Comparison of ENCODE assay signal across 12 cellular contexts in genomic region chr15:67917037-67917436, GRCh38.
DNase-seq lines count a peak whose midpoint lies in the region; ATAC-seq and TF ChIP-seq lines count a peak whose summit lies in the region.
"Had no signal": no experiment of that assay in that cellular context is flagged by ENCODE, and none has a peak within 500 bp of the region (broad histone marks: within the 10 kb centered on the region; RNA-seq: fewer than 3 reads in every experiment).

No MANE protein-coding gene starts in this region.

- no peaks in the 10 kb centered on the region for H3K36me3 ChIP-seq in trophoblast cell (ENCODE audit: control insufficient read depth in 1 of 2, insufficient read depth in 2 of 2, low read length in 2 of 2)

- H3K23ac ChIP-seq in trophoblast cell (ENCODE audit: low read length) = no peak overlapping the region

- no peak overlapping the region for H2AFZ ChIP-seq in trophoblast cell (ENCODE audit: insufficient read depth, low read length, poor library complexity)
- H2AFZ ChIP-seq: parathyroid adenoma had no signal

- peak overlapping the region; percentile 84 for H2BK12ac ChIP-seq in trophoblast cell (ENCODE audit: low read length)

- peaks cover 9 to 14% of the 10 kb centered on the region in 2 donors for H3K9me3 Mint-ChIP-seq in activated naive CD4-positive, alpha-beta T cell treated with anti-CD3 and anti-CD28 coated beads, Interleukin-2, amount 50 U/mL, for 72 hours

- no peaks in the 10 kb centered on the region for H3K27me3 ChIP-seq in trophoblast cell (ENCODE audit: insufficient read depth, low read length)

- H3K4me2 ChIP-seq in trophoblast cell (ENCODE audit: low read length) = no peak overlapping the region

- DNase-seq in SHP77 treated with DMSO at 0.1 percent for 48 hours (lab: John Stamatoyannopoulos, UW) = peak; percentile 62
- DNase-seq in left cardiac atrium = peak; percentile 62
- DNase-seq in trophoblast cell = no peak
- no peak for DNase-seq in activated naive CD4-positive, alpha-beta T cell treated with anti-CD3 and anti-CD28 coated beads, Interleukin-2, amount 50 U/mL, for 72 hours (ENCODE audit: low spot score in 2 of 2)
- no peak for DNase-seq in NCI-H774 (lab: John Stamatoyannopoulos, UW)
- DNase-seq: activated gamma-delta T cell, NCI-H146, T-helper 17 cell had no signal

- WGBS in trophoblast cell (ENCODE audit: extremely low coverage, insufficient coverage, insufficient read length) = no CpG with 5 or more reads among the region's 4 CpGs

- H3K9ac ChIP-seq in trophoblast cell (ENCODE audit: low read length) = no peak overlapping the region
- H3K9ac ChIP-seq: parathyroid adenoma had no signal

- no peak overlapping the region for H3K18ac ChIP-seq in trophoblast cell (ENCODE audit: low read length)

- H3K4me1 ChIP-seq in trophoblast cell (ENCODE audit: control insufficient read depth in 1 of 2, insufficient read depth in 2 of 2, low read length in 2 of 2) = peaks cover 15 to 19% of the 10 kb centered on the region in 2 experiments
- H3K4me1 ChIP-seq: parathyroid adenoma had no signal

- no peak overlapping the region for H3K4me3 ChIP-seq in trophoblast cell (ENCODE audit: low read depth, low read length)

- H3K27ac ChIP-seq in C4-2B (peak overlapping the region; percentile 51), trophoblast cell (ENCODE audit: low read depth, low read length) (no peak overlapping the region)
- H3K27ac ChIP-seq: parathyroid adenoma had no signal

- peak overlapping the region; percentile 81 for H2AK5ac ChIP-seq in trophoblast cell (ENCODE audit: low read length)

- H3K79me1 ChIP-seq in trophoblast cell (ENCODE audit: low read length) = peaks cover 8% of the 10 kb centered on the region

- peak overlapping the region; percentile 40 for H4K8ac ChIP-seq in trophoblast cell (ENCODE audit: low read depth, low read length)

- H4K91ac ChIP-seq in trophoblast cell (ENCODE audit: low read depth, low read length) = no peak overlapping the region

- H2BK120ac ChIP-seq in trophoblast cell (ENCODE audit: insufficient read depth, low read length, poor library complexity) = no peak overlapping the region

- no peak for TF ChIP-seq CTCF in C4-2B (conservative IDR thresholded peaks at IDR 0.05)

- ATAC-seq in left cardiac atrium (peak; percentile 63 to 85), GM18873 (IDR thresholded peaks at IDR 0.05; ENCODE audit: low FRiP score, unreplicated experiment) (no peak), GM18502 (IDR thresholded peaks at IDR 0.05; ENCODE audit: poor library complexity, unreplicated experiment) (no peak)
- ATAC-seq in activated naive CD4-positive, alpha-beta T cell treated with anti-CD3 and anti-CD28 coated beads, Interleukin-2, amount 50 U/mL, for 72 hours = no peak
- ATAC-seq: T-helper 17 cell had no signal

- H3K14ac ChIP-seq in trophoblast cell (ENCODE audit: low read length) = no peak overlapping the region

- no peak overlapping the region for H2BK5ac ChIP-seq in trophoblast cell (ENCODE audit: low read depth, low read length, poor library complexity)

- peaks cover 8 to 12% of the 10 kb centered on the region in 2 donors for H3K36me3 Mint-ChIP-seq in activated naive CD4-positive, alpha-beta T cell treated with anti-CD3 and anti-CD28 coated beads, Interleukin-2, amount 50 U/mL, for 72 hours

- H3K9me3 ChIP-seq in trophoblast cell (ENCODE audit: insufficient read depth, low read depth, low read length) = peaks cover 2% of the 10 kb centered on the region

- no peak overlapping the region for H3K4ac ChIP-seq in trophoblast cell (ENCODE audit: low read depth, low read length)

- no peaks in the 10 kb centered on the region for H3K79me2 ChIP-seq in trophoblast cell (ENCODE audit: control insufficient read depth, insufficient read depth, low read length, poor library complexity)
- H3K79me2 ChIP-seq: parathyroid adenoma had no signal

- H3K27ac Mint-ChIP-seq in activated naive CD4-positive, alpha-beta T cell treated with anti-CD3 and anti-CD28 coated beads, Interleukin-2, amount 50 U/mL, for 72 hours = no peak overlapping the region
- H3K27ac Mint-ChIP-seq: T-helper 17 cell had no signal

- intact Hi-C loops in left cardiac atrium (cut with DNase I) = no loop called here

- no peak overlapping the region for H4K12ac ChIP-seq in trophoblast cell (ENCODE audit: low read depth, low read length)

Comparison
In these comparisons a context has a peak if more than half of its experiments do, and no peak if none do; other contexts are left out.
1. DNase-seq: peak in SHP77 treated with DMSO at 0.1 percent for 48 hours (single experiment) and left cardiac atrium (single experiment); none in trophoblast cell (0 of 2), activated naive CD4-positive, alpha-beta T cell treated with anti-CD3 and anti-CD28 coated beads, Interleukin-2, amount 50 U/mL, for 72 hours (0 of 2) and NCI-H774 (single experiment).
2. ATAC-seq: peak in left cardiac atrium (2 of 2); none in activated naive CD4-positive, alpha-beta T cell treated with anti-CD3 and anti-CD28 coated beads, Interleukin-2, amount 50 U/mL, for 72 hours (0 of 2), GM18873 (single experiment) and GM18502 (single experiment).